2 cellular contexts compared by ENCODE assay signal in genomic region chr1:153670257-153670858, GRCh38.
TF ChIP-seq lines count a peak whose summit lies in the region.

No MANE protein-coding gene starts in this region.

TF ChIP-seq in IMR-90, 13 proteins besides CTCF, POLR2A, EP300 and RAD21:
- TF ChIP-seq NFE2L2 (IDR thresholded peaks at IDR 0.05; ENCODE audit: low read depth, low read length), result no peak
- TF ChIP-seq, protein P1, sequence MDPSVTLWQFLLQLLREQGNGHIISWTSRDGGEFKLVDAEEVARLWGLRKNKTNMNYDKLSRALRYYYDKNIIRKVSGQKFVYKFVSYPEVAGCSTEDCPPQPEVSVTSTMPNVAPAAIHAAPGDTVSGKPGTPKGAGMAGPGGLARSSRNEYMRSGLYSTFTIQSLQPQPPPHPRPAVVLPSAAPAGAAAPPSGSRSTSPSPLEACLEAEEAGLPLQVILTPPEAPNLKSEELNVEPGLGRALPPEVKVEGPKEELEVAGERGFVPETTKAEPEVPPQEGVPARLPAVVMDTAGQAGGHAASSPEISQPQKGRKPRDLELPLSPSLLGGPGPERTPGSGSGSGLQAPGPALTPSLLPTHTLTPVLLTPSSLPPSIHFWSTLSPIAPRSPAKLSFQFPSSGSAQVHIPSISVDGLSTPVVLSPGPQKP (IDR thresholded peaks at IDR 0.05; ENCODE audit: borderline replicate concordance, low read depth, low read length), result no peak
- no peak for TF ChIP-seq RFX5 (IDR thresholded peaks at IDR 0.05; ENCODE audit: low read depth, low read length)
- no peak for TF ChIP-seq USF2 (IDR thresholded peaks at IDR 0.05; ENCODE audit: low read depth, low read length)
- no peak for TF ChIP-seq RCOR1 (IDR thresholded peaks at IDR 0.05; ENCODE audit: insufficient replicate concordance, low read length)
- TF ChIP-seq FOS (IDR thresholded peaks at IDR 0.05; ENCODE audit: low read depth, low read length), result no peak
- TF ChIP-seq MAFK (IDR thresholded peaks at IDR 0.05; ENCODE audit: low read depth, low read length), result no peak

TF ChIP-seq in endothelial cell of umbilical vein, 7 proteins besides CTCF, POLR2A, EP300 and RAD21:
- TF ChIP-seq EZH2 (IDR thresholded peaks at IDR 0.05; ENCODE audit: borderline replicate concordance, low read depth, low read length, severe bottlenecking) (no peak), POLR2AphosphoS5 (IDR thresholded peaks at IDR 0.05; ENCODE audit: insufficient read depth, low read depth, low read length) (peak; percentile 33)
